11 cellular contexts compared by ENCODE assay signal in genomic region chr6:20873425-20874190, GRCh38.
DNase-seq lines count a peak whose midpoint lies in the region; ATAC-seq and TF ChIP-seq lines count a peak whose summit lies in the region.
"Had no signal": no experiment of that assay in that cellular context is flagged by ENCODE, and none has a peak within 500 bp of the region (broad histone marks: within the 10 kb centered on the region; RNA-seq: fewer than 3 reads in every experiment).

No MANE protein-coding gene starts in this region.

- POLR2A ChIA-PET in Panc1 (lab: Charles Lee) = no interaction called here

- H3K4me3 ChIP-seq in cardiac muscle cell (no peak overlapping the region), heart right ventricle (no peak overlapping the region), Panc1 (ENCODE audit: low read depth in 2 of 2, low read length in 2 of 2) (no peak overlapping the region), retinal pigment epithelial cell (ENCODE audit: low read length) (no peak overlapping the region), suprapubic skin (no peak overlapping the region)
- H3K4me3 ChIP-seq: colonic mucosa had no signal

- no peaks in the 10 kb centered on the region for H3K36me3 ChIP-seq in cardiac muscle cell
- no peaks in the 10 kb centered on the region for H3K36me3 ChIP-seq in heart right ventricle
- H3K36me3 ChIP-seq in Panc1 (ENCODE audit: control insufficient read depth, insufficient read depth, low read length) = no peaks in the 10 kb centered on the region
- H3K36me3 ChIP-seq in suprapubic skin = no peaks in the 10 kb centered on the region
- H3K36me3 ChIP-seq: colonic mucosa had no signal

- no peaks in the 10 kb centered on the region for H3K27me3 ChIP-seq in cardiac muscle cell
- no peaks in the 10 kb centered on the region for H3K27me3 ChIP-seq in heart right ventricle
- H3K27me3 ChIP-seq in Panc1 (ENCODE audit: control insufficient read depth, insufficient read depth, low read length) = no peaks in the 10 kb centered on the region
- no peaks in the 10 kb centered on the region for H3K27me3 ChIP-seq in suprapubic skin
- H3K27me3 ChIP-seq: colonic mucosa had no signal

- TF ChIP-seq EP300 in suprapubic skin (IDR thresholded peaks at IDR 0.05) = no peak

- TF ChIP-seq CTCF in cardiac muscle cell (IDR thresholded peaks at IDR 0.05; ENCODE audit: low read depth, low read length) (peak; percentile 28), heart right ventricle (IDR thresholded peaks at IDR 0.05) (peak in 2 of 9 donors; percentile 3 to 16), Panc1 (IDR thresholded peaks at IDR 0.05) (peak; percentile 47), retinal pigment epithelial cell (conservative IDR thresholded peaks at IDR 0.05; ENCODE audit: low read depth, low read length) (peak; percentile 38), suprapubic skin (IDR thresholded peaks at IDR 0.05) (no peak)

- peaks cover 4% of the 10 kb centered on the region for H3K4me1 ChIP-seq in cardiac muscle cell (ENCODE audit: low read depth)
- H3K4me1 ChIP-seq in heart right ventricle = peaks cover 0 to 21% (median 3%) of the 10 kb centered on the region in 9 donors
- peaks cover 24% of the 10 kb centered on the region for H3K4me1 ChIP-seq in Panc1 (ENCODE audit: control insufficient read depth, insufficient read depth, low read length)
- peaks cover 21% of the 10 kb centered on the region for H3K4me1 ChIP-seq in suprapubic skin
- H3K4me1 ChIP-seq: colonic mucosa had no signal

- ATAC-seq in heart right ventricle (no peak), Panc1 (no peak), GM19324 (IDR thresholded peaks at IDR 0.05; ENCODE audit: low FRiP score, unreplicated experiment) (no peak)
- ATAC-seq: activated CD4-positive, CD25-positive, alpha-beta regulatory T cell treated with anti-CD3 and anti-CD28 coated beads, Interleukin-2, amount 50 U/mL, for 24 hours had no signal

- no peak for TF ChIP-seq POLR2A in suprapubic skin (IDR thresholded peaks at IDR 0.05)

- DNase-seq in cardiac muscle cell (ENCODE audit: low read depth in 1 of 2, low spot score in 1 of 2) (peak; percentile 37 to 40), heart right ventricle (no peak), Panc1 (ENCODE audit: low read depth, low spot score) (no peak), fibroblast of peridontal ligament (ENCODE audit: extremely low read depth) (peak; percentile 42), retinal pigment epithelial cell (ENCODE audit: low read depth) (no peak), suprapubic skin (ENCODE audit: low spot score in 2 of 2) (no peak), NCI-H1105 (lab: John Stamatoyannopoulos, UW) (no peak)
- DNase-seq: colonic mucosa, NCI-H2029 treated with DMSO at 0.1 percent for 48 hours had no signal

- in situ Hi-C loops in Panc1 (cut with HindIII; ENCODE audit: low pct_unique_long_range_greater_than_20kb, low sequenced_read_pairs) = no loop called here

- CTCF ChIA-PET in Panc1 (lab: Charles Lee) = interaction anchor here (1.5 kb wide), 1 partner anchor 715 kb away, joined by 6 read pairs; no protein-coding TSS in a partner anchor

- H3K9me3 ChIP-seq in cardiac muscle cell (ENCODE audit: low read depth) = no peaks in the 10 kb centered on the region
- H3K9me3 ChIP-seq in heart right ventricle = no peaks in the 10 kb centered on the region
- H3K9me3 ChIP-seq in Panc1 (ENCODE audit: control insufficient read depth, insufficient read depth, low read depth, low read length) = no peaks in the 10 kb centered on the region
- H3K9me3 ChIP-seq in suprapubic skin = no peaks in the 10 kb centered on the region
- H3K9me3 ChIP-seq: colonic mucosa had no signal

- BruUV-seq in Panc1 (replicated peaks; lab: Mats Ljungman, UMichigan) = no TSS peak

- 78% methylated on average over 7 of the region's 7 CpGs for WGBS in heart right ventricle, 2 donors
- 83% methylated on average over 7 of the region's 7 CpGs for WGBS in suprapubic skin

- intact Hi-C loops in heart right ventricle (cut with DNase I) = loop anchor here in 2 of 10 donors (10.0 kb wide), 1 partner anchor 711 kb away; no protein-coding TSS in a partner anchor
- intact Hi-C loops in Panc1 (cut with micrococcal nuclease; ENCODE audit: unreplicated experiment) = loop anchor here (10.0 kb wide), 1 partner anchor 231 kb away; no protein-coding TSS in a partner anchor

- no peak overlapping the region for H3K27ac ChIP-seq in cardiac muscle cell
- no peak overlapping the region for H3K27ac ChIP-seq in heart right ventricle
- peak overlapping the region; percentile 58; the same call in 1 of the 2 replicates for H3K27ac ChIP-seq in Panc1 (ENCODE audit: low read length)
- no peak overlapping the region for H3K27ac ChIP-seq in suprapubic skin
- H3K27ac ChIP-seq: colonic mucosa had no signal

Comparison
In these comparisons a context has a peak if more than half of its experiments do, and no peak if none do; other contexts are left out.
1. DNase-seq: peak in cardiac muscle cell (2 of 2) and fibroblast of peridontal ligament (single experiment); none in heart right ventricle (0 of 2), Panc1 (single experiment), retinal pigment epithelial cell (single experiment), suprapubic skin (0 of 2) and NCI-H1105 (single experiment).
2. CTCF ChIP-seq: peak in cardiac muscle cell (single experiment), Panc1 (single experiment) and retinal pigment epithelial cell (single experiment); none in suprapubic skin (0 of 2).